Comparison of ENCODE assay signal across 12 cellular contexts in genomic region chr1:162022626-162023025, GRCh38. TPM values are rescaled to one million over a fixed set of nuclear protein-coding genes. Genes with fewer than 3 reads are reported as not detected.
DNase-seq lines count a peak whose midpoint lies in the region; ATAC-seq and TF ChIP-seq lines count a peak whose summit lies in the region.
"Had no signal": no experiment of that assay in that cellular context is flagged by ENCODE, and none has a peak within 500 bp of the region (broad histone marks: within the 10 kb centered on the region; RNA-seq: fewer than 3 reads in every experiment).

No MANE protein-coding gene starts in this region.

- H3K4me3 Mint-ChIP-seq in WTC11, result peak overlapping the region; percentile 86

- no peaks in the 10 kb centered on the region for H3K79me2 ChIP-seq in SK-N-SH (ENCODE audit: insufficient read depth)

- H3K27me3 ChIP-seq in SK-N-SH (ENCODE audit: insufficient read depth), result no peaks in the 10 kb centered on the region

- no peak for ATAC-seq in SK-N-SH treated with all-trans-retinoic acid at 6 μM for 48 hours
- ATAC-seq in WTC11, result no peak
- ATAC-seq in HG02884 (IDR thresholded peaks at IDR 0.05; ENCODE audit: unreplicated experiment), result no peak

- TF ChIP-seq RAD21 in SK-N-SH (IDR thresholded peaks at IDR 0.05; ENCODE audit: low read length), result no peak

- H3K27ac Mint-ChIP-seq in WTC11, result no peak overlapping the region

- H3K9me3 Mint-ChIP-seq in WTC11, result peaks cover 3% of the 10 kb centered on the region; the same call in 1 of the 2 replicates

- H3K4me3 ChIP-seq in SK-N-SH (ENCODE audit: low read depth in 2 of 2, low read length in 1 of 2) (peak overlapping the region in 1 of 2 experiments; percentile 96; a peak in 2 of 4 replicates), fibroblast of villous mesenchyme (ENCODE audit: low read depth, low read length) (peak overlapping the region; percentile 66), skeletal muscle cell (ENCODE audit: low read depth, low read length) (peak overlapping the region; percentile 67)

- H3K4me1 Mint-ChIP-seq in WTC11, result peaks cover 32% of the 10 kb centered on the region

- TF ChIP-seq CTCF in SK-N-SH (IDR thresholded peaks at IDR 0.05), result no peak
- no peak for TF ChIP-seq CTCF in WTC11 (IDR thresholded peaks at IDR 0.05)
- TF ChIP-seq CTCF in fibroblast of villous mesenchyme (IDR thresholded peaks at IDR 0.05; ENCODE audit: insufficient read depth, low read depth, low read length), result no peak

- no peak overlapping the region for H3K27ac ChIP-seq in SK-N-SH (ENCODE audit: low read depth in 2 of 2, low read length in 1 of 2)

- H3K9me3 ChIP-seq in SK-N-SH, result no peaks in the 10 kb centered on the region
- H3K9me3 ChIP-seq: HAP-1 had no signal

- H3K36me3 ChIP-seq in SK-N-SH (replicated peaks in 1 of 2; ENCODE audit: control insufficient read depth in 1 of 2, insufficient read depth in 2 of 2, low read length in 1 of 2), result no peaks in the 10 kb centered on the region
- H3K36me3 ChIP-seq: HAP-1 had no signal

- DNase-seq in SK-N-SH, result no peak
- DNase-seq in WTC11 (ENCODE audit: low spot score), result no peak
- DNase-seq in fibroblast of villous mesenchyme (ENCODE audit: low read depth), result peak; percentile 12
- no peak for DNase-seq in skeletal muscle cell (ENCODE audit: low read depth)
- no peak for DNase-seq in mesenteric fat pad (ENCODE audit: low spot score)
- no peak for DNase-seq in NCI-H2107 (lab: John Stamatoyannopoulos, UW)
- DNase-seq: 8988T had no signal

- 94% methylated on average over 9 of the region's 9 CpGs for WGBS in SK-N-SH (ENCODE audit: low lambda C conversion rate)

- peak overlapping the region; percentile 91 for H3K4me2 ChIP-seq in SK-N-SH

- POLR2A ChIA-PET in SK-N-SH (lab: Yijun Ruan, JAX) (no interaction called here), WTC11 (lab: Charles Lee) (no interaction called here)

- H3K9ac ChIP-seq in SK-N-SH, result no peak overlapping the region; the same call in 1 of the 2 replicates

- peaks cover 57% of the 10 kb centered on the region for H3K27me3 Mint-ChIP-seq in WTC11 (ENCODE audit: low read depth)

- CTCF ChIA-PET in SK-N-SH (lab: Yijun Ruan, JAX) (interaction anchor here (1.8 to 16.7 kb wide), 3 partner anchors 13 to 228 kb away, joined by 6 to 263 read pairs (median 55); no protein-coding TSS in a partner anchor), WTC11 (lab: Charles Lee) (interaction anchor here (2.2 kb wide), 1 partner anchor 15 kb away, joined by 29 read pairs; no protein-coding TSS in a partner anchor)

- H3F3A ChIP-seq in SK-N-SH (replicated peaks; ENCODE audit: insufficient read depth), result peaks cover 14% of the 10 kb centered on the region

- H3K9me2 ChIP-seq in SK-N-SH, result no peaks in the 10 kb centered on the region

- TF ChIP-seq EP300 in SK-N-SH (IDR thresholded peaks at IDR 0.05; ENCODE audit: borderline replicate concordance in 1 of 2, low read depth in 1 of 2, low read length in 1 of 2), result no peak

- H3K4me1 ChIP-seq in SK-N-SH (ENCODE audit: control insufficient read depth in 1 of 2, insufficient read depth in 2 of 2, low read depth in 1 of 2, low read length in 1 of 2), result peaks cover 25 to 32% of the 10 kb centered on the region in 2 experiments

- H2AFZ ChIP-seq in SK-N-SH (ENCODE audit: low read depth), result no peak overlapping the region

- no peaks in the 10 kb centered on the region for H4K20me1 ChIP-seq in SK-N-SH (ENCODE audit: insufficient read depth)

- H3K36me3 Mint-ChIP-seq in WTC11, result 0 out of 2 replicates have a peak, but pooled peaks cover 3% of the 10 kb centered on the region

TF ChIP-seq in SK-N-SH, 30 proteins besides CTCF, POLR2A, EP300 and RAD21 (continues in another document):
- TF ChIP-seq CHD2 (IDR thresholded peaks at IDR 0.05; ENCODE audit: low read length, partially characterized antibody), result no peak
- TF ChIP-seq NFIC (IDR thresholded peaks at IDR 0.05; ENCODE audit: borderline replicate concordance), result no peak
- no peak for TF ChIP-seq GABPA (IDR thresholded peaks at IDR 0.05; ENCODE audit: low read depth)
- TF ChIP-seq, protein P1, sequence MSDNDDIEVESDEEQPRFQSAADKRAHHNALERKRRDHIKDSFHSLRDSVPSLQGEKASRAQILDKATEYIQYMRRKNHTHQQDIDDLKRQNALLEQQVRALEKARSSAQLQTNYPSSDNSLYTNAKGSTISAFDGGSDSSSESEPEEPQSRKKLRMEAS (IDR thresholded peaks at IDR 0.05; ENCODE audit: low read depth), result no peak
- TF ChIP-seq, protein P2, sequence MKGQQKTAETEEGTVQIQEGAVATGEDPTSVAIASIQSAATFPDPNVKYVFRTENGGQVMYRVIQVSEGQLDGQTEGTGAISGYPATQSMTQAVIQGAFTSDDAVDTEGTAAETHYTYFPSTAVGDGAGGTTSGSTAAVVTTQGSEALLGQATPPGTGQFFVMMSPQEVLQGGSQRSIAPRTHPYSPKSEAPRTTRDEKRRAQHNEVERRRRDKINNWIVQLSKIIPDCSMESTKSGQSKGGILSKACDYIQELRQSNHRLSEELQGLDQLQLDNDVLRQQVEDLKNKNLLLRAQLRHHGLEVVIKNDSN (IDR thresholded peaks at IDR 0.05; ENCODE audit: borderline replicate concordance, low read depth), result no peak
- no peak for TF ChIP-seq SMC3 (IDR thresholded peaks at IDR 0.05; ENCODE audit: low read depth, low read length)
- no peak for TF ChIP-seq JUND (IDR thresholded peaks at IDR 0.05)
- TF ChIP-seq POLR2AphosphoS5 (IDR thresholded peaks at IDR 0.05; ENCODE audit: low read depth, low read length), result no peak
- no peak for TF ChIP-seq ELF1 (IDR thresholded peaks at IDR 0.05)

TF ChIP-seq in SK-N-SH treated with all-trans-retinoic acid at 6 μM for 48 hours, 23 proteins besides CTCF, POLR2A, EP300 and RAD21:
- TF ChIP-seq PPARA (CRISPR knock-in tag; IDR thresholded peaks at IDR 0.05; ENCODE audit: borderline replicate concordance) (no peak), TOX (CRISPR knock-in tag; IDR thresholded peaks at IDR 0.05; ENCODE audit: borderline replicate concordance) (no peak), ESRRG (CRISPR knock-in tag; IDR thresholded peaks at IDR 0.05) (no peak)
TF ChIP-seq in SK-N-SH treated with all-trans-retinoic acid at 6 μM for 48 hours: peak in this region for 0.

TF ChIP-seq in WTC11, 78 proteins besides CTCF, POLR2A, EP300 and RAD21 (continues in another document):
- TF ChIP-seq GTF2I (CRISPR knock-in tag; conservative IDR thresholded peaks at IDR 0.05), result no peak
- no peak for TF ChIP-seq ZNF138 (CRISPR knock-in tag; conservative IDR thresholded peaks at IDR 0.05)
- TF ChIP-seq, protein P1 (CRISPR knock-in tag; IDR thresholded peaks at IDR 0.05), result no peak
- TF ChIP-seq JUN (CRISPR knock-in tag; IDR thresholded peaks at IDR 0.05), result no peak
- TF ChIP-seq ERG (CRISPR knock-in tag; IDR thresholded peaks at IDR 0.05), result no peak
- no peak for TF ChIP-seq ELF4 (CRISPR knock-in tag; IDR thresholded peaks at IDR 0.05; ENCODE audit: low read depth)
- no peak for TF ChIP-seq ZSCAN18 (CRISPR knock-in tag; IDR thresholded peaks at IDR 0.05)
- TF ChIP-seq, protein P3, sequence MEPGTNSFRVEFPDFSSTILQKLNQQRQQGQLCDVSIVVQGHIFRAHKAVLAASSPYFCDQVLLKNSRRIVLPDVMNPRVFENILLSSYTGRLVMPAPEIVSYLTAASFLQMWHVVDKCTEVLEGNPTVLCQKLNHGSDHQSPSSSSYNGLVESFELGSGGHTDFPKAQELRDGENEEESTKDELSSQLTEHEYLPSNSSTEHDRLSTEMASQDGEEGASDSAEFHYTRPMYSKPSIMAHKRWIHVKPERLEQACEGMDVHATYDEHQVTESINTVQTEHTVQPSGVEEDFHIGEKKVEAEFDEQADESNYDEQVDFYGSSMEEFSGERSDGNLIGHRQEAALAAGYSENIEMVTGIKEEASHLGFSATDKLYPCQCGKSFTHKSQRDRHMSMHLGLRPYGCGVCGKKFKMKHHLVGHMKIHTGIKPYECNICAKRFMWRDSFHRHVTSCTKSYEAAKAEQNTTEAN (CRISPR knock-in tag; IDR thresholded peaks at IDR 0.05), result no peak
- TF ChIP-seq NFATC4 (CRISPR knock-in tag; IDR thresholded peaks at IDR 0.05), result no peak

RNA-seq across cellular contexts. Expression of gene OLFML2B, which starts 1.0 kb away (rescaled TPM):
- polyA plus RNA-seq in SK-N-SH (2012; rRNA removed), result 5.7 and 7.3 TPM in 2 replicates
- 5.9 and 6.8 TPM in 2 replicates for polyA plus RNA-seq in SK-N-SH (2012; cell fraction: cytosol; rRNA removed)
- 8.2 and 8.9 TPM in 2 replicates for polyA plus RNA-seq in SK-N-SH (2012; cell fraction: nucleus; rRNA removed)
- total RNA-seq in WTC11 (2021) (4.9 to 6.5 TPM (median 6.2 TPM) in 3 replicates), fibroblast of villous mesenchyme (4.8 and 5.2 TPM in 2 replicates), mesenteric fat pad (29.5 TPM)
- total RNA-seq: G401, OCI-LY7 had no signal

RNA-seq across cellular contexts. Expression of gene NOS1AP, which starts 46.9 kb away (rescaled TPM):
- polyA plus RNA-seq in SK-N-SH (2012; rRNA removed), result 0.03 TPM in 2 replicates
- polyA plus RNA-seq in SK-N-SH (2012; cell fraction: cytosol; rRNA removed), result 0.01 and 0.04 TPM in 2 replicates
- polyA plus RNA-seq in SK-N-SH (2012; cell fraction: nucleus; rRNA removed), result 0.10 and 0.21 TPM in 2 replicates
- total RNA-seq in WTC11 (2021), result 10.0 to 14.7 TPM (median 10.2 TPM) in 3 replicates
- total RNA-seq in fibroblast of villous mesenchyme, result under 0.01 and 0.43 TPM in 2 replicates
- total RNA-seq in mesenteric fat pad, result 1.3 TPM
- total RNA-seq: OCI-LY7 had no signal
